In the genomic region with DNA sequence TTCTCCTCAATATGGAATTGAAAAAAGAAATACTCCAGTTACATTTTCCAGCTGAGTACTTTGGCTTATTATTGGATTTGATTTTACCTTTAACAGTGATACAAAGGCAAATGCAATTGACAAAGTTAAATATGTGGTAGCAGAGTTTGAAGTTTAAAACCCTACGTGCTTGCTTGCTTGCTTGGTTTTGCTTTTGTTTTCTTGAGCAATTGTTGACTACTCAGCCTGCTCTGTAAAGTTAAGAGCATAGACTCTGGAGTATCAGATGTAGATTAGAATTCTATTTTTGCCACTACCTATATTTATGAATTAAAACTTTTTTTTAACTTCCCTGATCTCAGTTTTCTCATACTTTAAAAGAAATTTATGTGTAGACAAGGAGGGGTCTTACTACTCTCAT, we compare ENCODE assay signal across 30 cellular contexts. TPM values are rescaled to one million over a fixed set of nuclear protein-coding genes. Genes with fewer than 3 reads are reported as not detected.
"Had no signal": no experiment of that assay in that cellular context is flagged by ENCODE, and none has a peak within 500 bp of the region (broad histone marks: within the 10 kb centered on the region; RNA-seq: fewer than 3 reads in every experiment).

No MANE protein-coding gene starts in this region.

- H3K4me1 ChIP-seq: gastrocnemius medialis, psoas muscle, sigmoid colon, stomach, thyroid gland, vagina had no signal

- H3K4me1 Mint-ChIP-seq: memory B cell; natural killer cell; stimulated activated effector memory CD8-positive, alpha-beta T cell treated with anti-CD3 and anti-CD28 coated beads, Interleukin-12 subunit alpha, Interleukin-12 subunit beta, amount 100 ng/mL, for 72 hours had no signal

- H3K4me3 ChIP-seq: gastrocnemius medialis, lung, ovary, psoas muscle, sigmoid colon, stomach, thyroid gland, vagina had no signal

- H3K27ac Mint-ChIP-seq: effector memory CD8-positive, alpha-beta T cell; memory B cell; natural killer cell; stimulated activated effector memory CD8-positive, alpha-beta T cell treated with anti-CD3 and anti-CD28 coated beads, Interleukin-12 subunit alpha, Interleukin-12 subunit beta, amount 100 ng/mL, for 72 hours had no signal

- H3K27me3 Mint-ChIP-seq: effector memory CD8-positive, alpha-beta T cell; memory B cell had no signal

- H3K4me3 Mint-ChIP-seq: effector memory CD8-positive, alpha-beta T cell; memory B cell; natural killer cell; stimulated activated effector memory CD8-positive, alpha-beta T cell treated with anti-CD3 and anti-CD28 coated beads, Interleukin-12 subunit alpha, Interleukin-12 subunit beta, amount 100 ng/mL, for 72 hours had no signal

- H3K9me3 ChIP-seq: gastrocnemius medialis, ovary, psoas muscle, sigmoid colon, stomach, thyroid gland, vagina had no signal

- ATAC-seq: effector memory CD8-positive, alpha-beta T cell; esophagus mucosa; gastrocnemius medialis; left lobe of liver; natural killer cell; psoas muscle; right cardiac atrium; stimulated activated effector memory CD8-positive, alpha-beta T cell treated with anti-CD3 and anti-CD28 coated beads, Interleukin-12 subunit alpha, Interleukin-12 subunit beta, amount 100 ng/mL, for 72 hours had no signal

- H3K27me3 ChIP-seq: gastrocnemius medialis, ovary, sigmoid colon, stomach, thyroid gland, vagina had no signal

- H3K36me3 Mint-ChIP-seq: memory B cell; natural killer cell; stimulated activated effector memory CD8-positive, alpha-beta T cell treated with anti-CD3 and anti-CD28 coated beads, Interleukin-12 subunit alpha, Interleukin-12 subunit beta, amount 100 ng/mL, for 72 hours had no signal

- DNase-seq: effector memory CD8-positive, alpha-beta T cell; foreskin fibroblast; gastrocnemius medialis; head of caudate nucleus; kidney; natural killer cell; occipital lobe; ovary; posterior cingulate gyrus; psoas muscle; right cardiac atrium; sigmoid colon; stimulated activated CD4-positive, alpha-beta T cell treated with anti-CD3 and anti-CD28 coated beads, Interleukin-2, amount 100 ng/mL, for 24 hours; stimulated activated CD4-positive, alpha-beta T cell treated with anti-CD3 and anti-CD28 coated beads, Interleukin-4, amount 100 ng/mL, for 24 hours; stimulated activated naive CD4-positive, alpha-beta T cell treated with Interleukin-2 at 50 U/mL for 16 hours; stomach; thyroid gland; trophoblast cell had no signal

- H3K27ac ChIP-seq: epithelial cell of prostate, gastrocnemius medialis, ovary, psoas muscle, sigmoid colon, stomach, thyroid gland, vagina had no signal

- H3K36me3 ChIP-seq: gastrocnemius medialis, ovary, sigmoid colon, stomach, thyroid gland, vagina had no signal

RNA-seq across cellular contexts. Expression of gene PCDH15, which starts 51.4 kb away (rescaled TPM):
- total RNA-seq: dermis microvascular lymphatic vessel endothelial cell, esophagus mucosa, gastrocnemius medialis, glomerular endothelial cell, kidney, left lobe of liver, natural killer cell, psoas muscle, renal cortical epithelial cell, subcutaneous adipose tissue, thyroid gland had no signal
- polyA plus RNA-seq: liver, psoas muscle, stomach had no signal
